8 cellular contexts compared by ENCODE assay signal in genomic region chr19:4455742-4456565, GRCh38. TPM values are rescaled to one million over a fixed set of nuclear protein-coding genes. Genes with fewer than 3 reads are reported as not detected.
DNase-seq lines count a peak whose midpoint lies in the region; ATAC-seq and TF ChIP-seq lines count a peak whose summit lies in the region.

No MANE protein-coding gene starts in this region.

- TF ChIP-seq CTCF in activated B cell treated with CpG ODN at 0.5 μM for 24 hours (IDR thresholded peaks at IDR 0.05) (no peak), foreskin keratinocyte (conservative IDR thresholded peaks at IDR 0.05) (peak; percentile 9), progenitor cell of endocrine pancreas (IDR thresholded peaks at IDR 0.05; ENCODE audit: unreplicated experiment) (no peak)

- peak overlapping the region; percentile 83 to 94 (median 90) for H3K4me3 Mint-ChIP-seq in CD4-positive, alpha-beta memory T cell
- H3K4me3 Mint-ChIP-seq in activated B cell treated with CpG ODN at 0.5 μM for 24 hours = peak overlapping the region; percentile 89
- peak overlapping the region; percentile 88 for H3K4me3 Mint-ChIP-seq in progenitor cell of endocrine pancreas (ENCODE audit: low read depth)

- peak overlapping the region; percentile 62 for H3K27ac ChIP-seq in CD4-positive, alpha-beta memory T cell (ENCODE audit: low read depth, low read length)
- H3K27ac ChIP-seq in foreskin keratinocyte = peak overlapping the region; percentile 59

- H3K4me1 ChIP-seq in CD4-positive, alpha-beta memory T cell (ENCODE audit: insufficient read depth, low read length) = peaks cover 16% of the 10 kb centered on the region
- peaks cover 5% of the 10 kb centered on the region for H3K4me1 ChIP-seq in foreskin keratinocyte

- H3K27ac Mint-ChIP-seq in CD4-positive, alpha-beta memory T cell = peak overlapping the region; percentile 86 to 97 (median 95)
- H3K27ac Mint-ChIP-seq in activated B cell treated with CpG ODN at 0.5 μM for 24 hours (peak overlapping the region; percentile 75), progenitor cell of endocrine pancreas (peak overlapping the region; percentile 87)

- CTCF ChIA-PET in CD4-positive, alpha-beta memory T cell (lab: Charles Lee; ENCODE audit: partially characterized antibody) = interaction anchor here (1.2 kb wide), 1 partner anchor 16 kb away, joined by 3 read pairs; the partner anchor contains the start of gene HDGFL2
- CTCF ChIA-PET in activated B cell treated with CpG ODN at 0.5 μM for 24 hours (lab: Charles Lee) = interaction anchor here (1.6 kb wide), 1 partner anchor 86 kb away, joined by 3 read pairs; no protein-coding TSS in a partner anchor

- ATAC-seq in activated B cell treated with CpG ODN at 0.5 μM for 24 hours (ENCODE audit: low read depth) = no peak
- ATAC-seq in foreskin keratinocyte = peak; percentile 30
- no peak for ATAC-seq in GM18873 (IDR thresholded peaks at IDR 0.05; ENCODE audit: low FRiP score, unreplicated experiment)
- ATAC-seq in HG03469 (IDR thresholded peaks at IDR 0.05; ENCODE audit: unreplicated experiment) = no peak
- no peak for ATAC-seq in GM18870 (IDR thresholded peaks at IDR 0.05; ENCODE audit: unreplicated experiment)

- no peaks in the 10 kb centered on the region for H3K9me3 Mint-ChIP-seq in CD4-positive, alpha-beta memory T cell
- H3K9me3 Mint-ChIP-seq in activated B cell treated with CpG ODN at 0.5 μM for 24 hours = no peaks in the 10 kb centered on the region
- no peaks in the 10 kb centered on the region for H3K9me3 Mint-ChIP-seq in progenitor cell of endocrine pancreas (ENCODE audit: low read depth)

- peaks cover 25% of the 10 kb centered on the region for H3K36me3 ChIP-seq in CD4-positive, alpha-beta memory T cell (ENCODE audit: insufficient read depth, low read length)

- intact Hi-C loops in CD4-positive, alpha-beta memory T cell (cut with micrococcal nuclease) = no loop called here
- intact Hi-C loops in activated B cell treated with CpG ODN at 0.5 μM for 24 hours (cut with micrococcal nuclease) = loop anchor here (5.0 to 10.0 kb wide), 2 partner anchors 266 to 951 kb away; partner anchors contain the start of genes DOHH, DPP9 and FZR1

- peaks cover 11 to 26% (median 17%) of the 10 kb centered on the region in 4 donors for H3K4me1 Mint-ChIP-seq in CD4-positive, alpha-beta memory T cell
- H3K4me1 Mint-ChIP-seq in activated B cell treated with CpG ODN at 0.5 μM for 24 hours = peaks cover 20% of the 10 kb centered on the region
- peaks cover 12% of the 10 kb centered on the region for H3K4me1 Mint-ChIP-seq in progenitor cell of endocrine pancreas (ENCODE audit: low read depth)

- H3K27me3 ChIP-seq in CD4-positive, alpha-beta memory T cell (ENCODE audit: insufficient read depth, low read length) = no peaks in the 10 kb centered on the region
- H3K27me3 ChIP-seq in foreskin keratinocyte = no peaks in the 10 kb centered on the region

- peak overlapping the region in 1 of 2 donors; percentile 44 for H3K4me3 ChIP-seq in CD4-positive, alpha-beta memory T cell (ENCODE audit: low read length in 2 of 2)
- peak overlapping the region; percentile 61 for H3K4me3 ChIP-seq in Jurkat, Clone E6-1 (ENCODE audit: low read length)

- peaks cover 0 to 2% of the 10 kb centered on the region in 2 donors for H3K27me3 Mint-ChIP-seq in CD4-positive, alpha-beta memory T cell
- H3K27me3 Mint-ChIP-seq in activated B cell treated with CpG ODN at 0.5 μM for 24 hours = no peaks in the 10 kb centered on the region
- no peaks in the 10 kb centered on the region for H3K27me3 Mint-ChIP-seq in progenitor cell of endocrine pancreas

- POLR2A ChIA-PET in CD4-positive, alpha-beta memory T cell (lab: Charles Lee; ENCODE audit: partially characterized antibody) = interaction anchor here (1.0 to 4.0 kb wide), 3 partner anchors 12 to 209 kb away, joined by 4 to 50 read pairs (median 10); partner anchors contain the start of genes HDGFL2 and YJU2
- POLR2A ChIA-PET in activated B cell treated with CpG ODN at 0.5 μM for 24 hours (lab: Charles Lee) = interaction anchor here (1.3 kb wide), 1 partner anchor 209 kb away, joined by 3 read pairs; the partner anchor contains the start of gene YJU2

- peaks cover 0 to 19% of the 10 kb centered on the region in 2 donors for H3K36me3 Mint-ChIP-seq in CD4-positive, alpha-beta memory T cell
- H3K36me3 Mint-ChIP-seq in activated B cell treated with CpG ODN at 0.5 μM for 24 hours (ENCODE audit: low read depth) (peaks cover 40% of the 10 kb centered on the region), progenitor cell of endocrine pancreas (ENCODE audit: insufficient read depth) (no peaks in the 10 kb centered on the region)

- H3K9me3 ChIP-seq in CD4-positive, alpha-beta memory T cell (ENCODE audit: control insufficient read depth in 1 of 2, low read length in 2 of 2) = no peaks in the 10 kb centered on the region

- DNase-seq in CD4-positive, alpha-beta memory T cell = no peak
- no peak for DNase-seq in Jurkat, Clone E6-1 (ENCODE audit: low read depth, low spot score)
- DNase-seq in activated B cell treated with CpG ODN at 0.5 μM for 24 hours (no peak), foreskin keratinocyte (peak; percentile 27 to 59), progenitor cell of endocrine pancreas (ENCODE audit: low spot score, unreplicated experiment) (no peak)

RNA-seq across cellular contexts. Expression of gene UBXN6, which starts 1.6 kb away (rescaled TPM):
- total RNA-seq in CD4-positive, alpha-beta memory T cell = 10 to 100 TPM; 61.3 to 63.5 TPM
- polyA plus RNA-seq in CD4-positive, alpha-beta memory T cell = 1 to 10 TPM; 4.1 to 6.2 TPM
- polyA plus RNA-seq in Jurkat, Clone E6-1 (2012; ENCODE audit: insufficient read depth, insufficient read length) = 49.4 TPM
- 54.3 and 58.2 TPM in 2 replicates for total RNA-seq in activated B cell treated with CpG ODN at 0.5 μM for 24 hours
- 88.9 and 93.0 TPM in 2 replicates for total RNA-seq in foreskin keratinocyte
- 125 and 138 TPM in 2 replicates for polyA plus RNA-seq in foreskin keratinocyte
- total RNA-seq in progenitor cell of endocrine pancreas = 57.2 and 61.8 TPM in 2 replicates

RNA-seq across cellular contexts. Expression of gene HDGFL2, which starts 16.1 kb away (rescaled TPM):
- total RNA-seq in CD4-positive, alpha-beta memory T cell = 10 to 100 TPM; 36.5 to 39.7 TPM
- polyA plus RNA-seq in CD4-positive, alpha-beta memory T cell = 10 to 100 TPM in 1 of 2 donors, 1 to 10 TPM in 1; 3.5 to 26.1 TPM
- polyA plus RNA-seq in Jurkat, Clone E6-1 (2012; ENCODE audit: insufficient read depth, insufficient read length) = 74.0 TPM
- total RNA-seq in activated B cell treated with CpG ODN at 0.5 μM for 24 hours (44.9 and 49.7 TPM in 2 replicates), foreskin keratinocyte (62.4 and 69.8 TPM in 2 replicates), progenitor cell of endocrine pancreas (92.6 and 94.2 TPM in 2 replicates)
- polyA plus RNA-seq in foreskin keratinocyte = 62.7 and 63.9 TPM in 2 replicates

RNA-seq across cellular contexts. Expression of gene CHAF1A, which starts 53.5 kb away (rescaled TPM):
- 10 to 100 TPM; 13.9 to 18.1 TPM for total RNA-seq in CD4-positive, alpha-beta memory T cell
- 1 to 10 TPM; 2.8 to 4.5 TPM for polyA plus RNA-seq in CD4-positive, alpha-beta memory T cell
- polyA plus RNA-seq in Jurkat, Clone E6-1 (2012; ENCODE audit: insufficient read depth, insufficient read length) = 69.0 TPM
- total RNA-seq in activated B cell treated with CpG ODN at 0.5 μM for 24 hours = 13.9 and 19.2 TPM in 2 replicates
- total RNA-seq in foreskin keratinocyte = 35.5 and 41.6 TPM in 2 replicates
- polyA plus RNA-seq in foreskin keratinocyte = 24.7 and 29.6 TPM in 2 replicates
- total RNA-seq in progenitor cell of endocrine pancreas = 41.8 and 48.2 TPM in 2 replicates

RNA-seq across cellular contexts. Expression of gene SH3GL1, which starts 55.6 kb away (rescaled TPM):
- total RNA-seq in CD4-positive, alpha-beta memory T cell = 10 to 100 TPM; 40.1 to 45.6 TPM
- 10 to 100 TPM; 19.7 to 28.2 TPM for polyA plus RNA-seq in CD4-positive, alpha-beta memory T cell
- polyA plus RNA-seq in Jurkat, Clone E6-1 (2012; ENCODE audit: insufficient read depth, insufficient read length) = 24.2 TPM
- 33.8 and 43.7 TPM in 2 replicates for total RNA-seq in activated B cell treated with CpG ODN at 0.5 μM for 24 hours
- total RNA-seq in foreskin keratinocyte = 71.9 and 74.2 TPM in 2 replicates
- polyA plus RNA-seq in foreskin keratinocyte = 85.5 and 88.1 TPM in 2 replicates
- 55.6 and 61.6 TPM in 2 replicates for total RNA-seq in progenitor cell of endocrine pancreas

Comparison
In these comparisons a context has a peak if more than half of its experiments do, and no peak if none do; other contexts are left out.
1. DNase-seq: peak in foreskin keratinocyte (2 of 2); none in CD4-positive, alpha-beta memory T cell (0 of 5), Jurkat, Clone E6-1 (single experiment), activated B cell treated with CpG ODN at 0.5 μM for 24 hours (single experiment) and progenitor cell of endocrine pancreas (single experiment).
2. Peak in every context shown above with its lines, with median percentiles within 50 percentile points of each other: H3K27ac Mint-ChIP-seq and H3K4me3 Mint-ChIP-seq.